In genomic region chr6:43488667-43489276, GRCh38 we compare ENCODE assay signal across 1 cellular context.
TF ChIP-seq lines count a peak whose summit lies in the region.

No MANE protein-coding gene starts in this region.

TF ChIP-seq in HepG2, 621 proteins besides CTCF, POLR2A, EP300 and RAD21 (continued from another document and continues in another):
- TF ChIP-seq ZNF775 (CRISPR knock-in tag; IDR thresholded peaks at IDR 0.05; ENCODE audit: borderline replicate concordance) (no peak), U2AF1 (optimal IDR thresholded peaks at IDR 0.05; ENCODE audit: low read depth, low read length) (peak; percentile 57), PCBP1 (IDR thresholded peaks at IDR 0.05; ENCODE audit: borderline replicate concordance, low read depth, low read length) (no peak), TMF1 (CRISPR knock-in tag; IDR thresholded peaks at IDR 0.05; ENCODE audit: low read depth) (no peak), KDM2A (CRISPR knock-in tag; IDR thresholded peaks at IDR 0.05; ENCODE audit: borderline replicate concordance, low read depth) (no peak; the same call in 1 of the 2 replicates), ZNF274 (CRISPR knock-in tag; IDR thresholded peaks at IDR 0.05) (peak; percentile 41; the same call in 1 of the 2 replicates), SCMH1 (CRISPR knock-in tag; IDR thresholded peaks at IDR 0.05; ENCODE audit: borderline replicate concordance) (no peak), IRF1 (CRISPR knock-in tag; IDR thresholded peaks at IDR 0.05; ENCODE audit: low read depth) (no peak), ONECUT2 (CRISPR knock-in tag; IDR thresholded peaks at IDR 0.05) (no peak), CBX2 (IDR thresholded peaks at IDR 0.05; ENCODE audit: low read depth, low read length) (no peak), CBX2 (CRISPR knock-in tag; IDR thresholded peaks at IDR 0.05; ENCODE audit: low read depth) (no peak), ZFAT (CRISPR knock-in tag; conservative IDR thresholded peaks at IDR 0.05) (no peak), HNRNPK (IDR thresholded peaks at IDR 0.05; ENCODE audit: low read depth, low read length, poor library complexity, severe bottlenecking) (no peak), ZNF589 (CRISPR knock-in tag; conservative IDR thresholded peaks at IDR 0.05) (no peak), NAIF1 (CRISPR knock-in tag; IDR thresholded peaks at IDR 0.05; ENCODE audit: borderline replicate concordance) (no peak), CHCHD3 (CRISPR knock-in tag; IDR thresholded peaks at IDR 0.05) (no peak), ZNF747 (CRISPR knock-in tag; IDR thresholded peaks at IDR 0.05; ENCODE audit: borderline replicate concordance) (0 out of 2 replicates have a peak, but pooled peaks have one; percentile 50), ZNF24 (IDR thresholded peaks at IDR 0.05) (no peak), PAWR (CRISPR knock-in tag; IDR thresholded peaks at IDR 0.05; ENCODE audit: borderline replicate concordance) (no peak), ZC3H4 (CRISPR knock-in tag; IDR thresholded peaks at IDR 0.05; ENCODE audit: borderline replicate concordance) (no peak), RAD51 (IDR thresholded peaks at IDR 0.05; ENCODE audit: borderline replicate concordance) (no peak), BCL3 (CRISPR knock-in tag; IDR thresholded peaks at IDR 0.05) (0 out of 2 replicates have a peak, but pooled peaks have one; percentile 56), PHF5A (CRISPR knock-in tag; IDR thresholded peaks at IDR 0.05; ENCODE audit: low read depth, unreplicated experiment) (no peak), ZNF431 (CRISPR knock-in tag; IDR thresholded peaks at IDR 0.05; ENCODE audit: borderline replicate concordance, low read depth) (no peak), MYNN (CRISPR knock-in tag; IDR thresholded peaks at IDR 0.05; ENCODE audit: low read depth) (no peak), MAF1 (CRISPR knock-in tag; IDR thresholded peaks at IDR 0.05; ENCODE audit: borderline replicate concordance) (no peak), ZSCAN12 (CRISPR knock-in tag; IDR thresholded peaks at IDR 0.05) (no peak), ZNF83 (CRISPR knock-in tag; IDR thresholded peaks at IDR 0.05; ENCODE audit: borderline replicate concordance) (no peak), KDM1A (CRISPR knock-in tag; IDR thresholded peaks at IDR 0.05) (no peak), JUNB (CRISPR knock-in tag; IDR thresholded peaks at IDR 0.05; ENCODE audit: borderline replicate concordance) (no peak), NRL (CRISPR knock-in tag; IDR thresholded peaks at IDR 0.05; ENCODE audit: borderline replicate concordance) (no peak), ZNF772 (CRISPR knock-in tag; IDR thresholded peaks at IDR 0.05) (peak; percentile 36; the same call in 1 of the 2 replicates), ZNF720 (CRISPR knock-in tag; IDR thresholded peaks at IDR 0.05) (no peak), HMG20B (CRISPR knock-in tag; conservative IDR thresholded peaks at IDR 0.05) (0 out of 2 replicates have a peak, but pooled peaks have one; percentile 13), CENPX (CRISPR knock-in tag; IDR thresholded peaks at IDR 0.05) (no peak), ZNF709 (CRISPR knock-in tag; IDR thresholded peaks at IDR 0.05) (0 out of 2 replicates have a peak, but pooled peaks have one; percentile 48), SRSF1 (optimal IDR thresholded peaks at IDR 0.05; ENCODE audit: low read depth, low read length) (no peak), ZNF777 (CRISPR knock-in tag; IDR thresholded peaks at IDR 0.05) (0 out of 2 replicates have a peak, but pooled peaks have one; percentile 34), NCOA1 (CRISPR knock-in tag; IDR thresholded peaks at IDR 0.05) (no peak), ZBTB2 (CRISPR knock-in tag; IDR thresholded peaks at IDR 0.05; ENCODE audit: low read depth) (no peak), ZNF333 (CRISPR knock-in tag; IDR thresholded peaks at IDR 0.05; ENCODE audit: borderline replicate concordance) (no peak), HDAC1 (CRISPR knock-in tag; IDR thresholded peaks at IDR 0.05) (peak; percentile 60; the same call in 1 of the 2 replicates), ZEB1 (IDR thresholded peaks at IDR 0.05; ENCODE audit: insufficient replicate concordance, low read depth) (no peak), ZNF143 (CRISPR knock-in tag; IDR thresholded peaks at IDR 0.05) (no peak), NCOR1 (IDR thresholded peaks at IDR 0.05; ENCODE audit: borderline replicate concordance, low read length) (no peak), RELA (CRISPR knock-in tag; IDR thresholded peaks at IDR 0.05) (no peak), NR2F1 (CRISPR knock-in tag; IDR thresholded peaks at IDR 0.05) (peak; percentile 64 to 65; a peak in 3 of 4 replicates)
- TF ChIP-seq, protein P1, sequence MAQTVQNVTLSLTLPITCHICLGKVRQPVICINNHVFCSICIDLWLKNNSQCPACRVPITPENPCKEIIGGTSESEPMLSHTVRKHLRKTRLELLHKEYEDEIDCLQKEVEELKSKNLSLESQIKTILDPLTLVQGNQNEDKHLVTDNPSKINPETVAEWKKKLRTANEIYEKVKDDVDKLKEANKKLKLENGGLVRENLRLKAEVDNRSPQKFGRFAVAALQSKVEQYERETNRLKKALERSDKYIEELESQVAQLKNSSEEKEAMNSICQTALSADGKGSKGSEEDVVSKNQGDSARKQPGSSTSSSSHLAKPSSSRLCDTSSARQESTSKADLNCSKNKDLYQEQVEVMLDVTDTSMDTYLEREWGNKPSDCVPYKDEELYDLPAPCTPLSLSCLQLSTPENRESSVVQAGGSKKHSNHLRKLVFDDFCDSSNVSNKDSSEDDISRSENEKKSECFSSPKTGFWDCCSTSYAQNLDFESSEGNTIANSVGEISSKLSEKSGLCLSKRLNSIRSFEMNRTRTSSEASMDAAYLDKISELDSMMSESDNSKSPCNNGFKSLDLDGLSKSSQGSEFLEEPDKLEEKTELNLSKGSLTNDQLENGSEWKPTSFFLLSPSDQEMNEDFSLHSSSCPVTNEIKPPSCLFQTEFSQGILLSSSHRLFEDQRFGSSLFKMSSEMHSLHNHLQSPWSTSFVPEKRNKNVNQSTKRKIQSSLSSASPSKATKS (CRISPR knock-in tag; IDR thresholded peaks at IDR 0.05): no peak
- TF ChIP-seq, protein P2, sequence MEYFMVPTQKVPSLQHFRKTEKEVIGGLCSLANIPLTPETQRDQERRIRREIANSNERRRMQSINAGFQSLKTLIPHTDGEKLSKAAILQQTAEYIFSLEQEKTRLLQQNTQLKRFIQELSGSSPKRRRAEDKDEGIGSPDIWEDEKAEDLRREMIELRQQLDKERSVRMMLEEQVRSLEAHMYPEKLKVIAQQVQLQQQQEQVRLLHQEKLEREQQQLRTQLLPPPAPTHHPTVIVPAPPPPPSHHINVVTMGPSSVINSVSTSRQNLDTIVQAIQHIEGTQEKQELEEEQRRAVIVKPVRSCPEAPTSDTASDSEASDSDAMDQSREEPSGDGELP (IDR thresholded peaks at IDR 0.05; ENCODE audit: borderline replicate concordance, low read depth): peak; percentile 46; the same call in 1 of the 2 replicates
- TF ChIP-seq, protein P3, sequence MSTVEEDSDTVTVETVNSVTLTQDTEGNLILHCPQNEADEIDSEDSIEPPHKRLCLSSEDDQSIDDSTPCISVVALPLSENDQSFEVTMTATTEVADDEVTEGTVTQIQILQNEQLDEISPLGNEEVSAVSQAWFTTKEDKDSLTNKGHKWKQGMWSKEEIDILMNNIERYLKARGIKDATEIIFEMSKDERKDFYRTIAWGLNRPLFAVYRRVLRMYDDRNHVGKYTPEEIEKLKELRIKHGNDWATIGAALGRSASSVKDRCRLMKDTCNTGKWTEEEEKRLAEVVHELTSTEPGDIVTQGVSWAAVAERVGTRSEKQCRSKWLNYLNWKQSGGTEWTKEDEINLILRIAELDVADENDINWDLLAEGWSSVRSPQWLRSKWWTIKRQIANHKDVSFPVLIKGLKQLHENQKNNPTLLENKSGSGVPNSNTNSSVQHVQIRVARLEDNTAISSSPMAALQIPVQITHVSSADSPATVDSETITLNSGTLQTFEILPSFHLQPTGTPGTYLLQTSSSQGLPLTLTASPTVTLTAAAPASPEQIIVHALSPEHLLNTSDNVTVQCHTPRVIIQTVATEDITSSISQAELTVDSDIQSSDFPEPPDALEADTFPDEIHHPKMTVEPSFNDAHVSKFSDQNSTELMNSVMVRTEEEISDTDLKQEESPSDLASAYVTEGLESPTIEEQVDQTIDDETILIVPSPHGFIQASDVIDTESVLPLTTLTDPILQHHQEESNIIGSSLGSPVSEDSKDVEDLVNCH (CRISPR knock-in tag; IDR thresholded peaks at IDR 0.05): no peak
- TF ChIP-seq, protein P4, sequence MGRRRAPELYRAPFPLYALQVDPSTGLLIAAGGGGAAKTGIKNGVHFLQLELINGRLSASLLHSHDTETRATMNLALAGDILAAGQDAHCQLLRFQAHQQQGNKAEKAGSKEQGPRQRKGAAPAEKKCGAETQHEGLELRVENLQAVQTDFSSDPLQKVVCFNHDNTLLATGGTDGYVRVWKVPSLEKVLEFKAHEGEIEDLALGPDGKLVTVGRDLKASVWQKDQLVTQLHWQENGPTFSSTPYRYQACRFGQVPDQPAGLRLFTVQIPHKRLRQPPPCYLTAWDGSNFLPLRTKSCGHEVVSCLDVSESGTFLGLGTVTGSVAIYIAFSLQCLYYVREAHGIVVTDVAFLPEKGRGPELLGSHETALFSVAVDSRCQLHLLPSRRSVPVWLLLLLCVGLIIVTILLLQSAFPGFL (CRISPR knock-in tag; IDR thresholded peaks at IDR 0.05): no peak
- TF ChIP-seq, protein P5, sequence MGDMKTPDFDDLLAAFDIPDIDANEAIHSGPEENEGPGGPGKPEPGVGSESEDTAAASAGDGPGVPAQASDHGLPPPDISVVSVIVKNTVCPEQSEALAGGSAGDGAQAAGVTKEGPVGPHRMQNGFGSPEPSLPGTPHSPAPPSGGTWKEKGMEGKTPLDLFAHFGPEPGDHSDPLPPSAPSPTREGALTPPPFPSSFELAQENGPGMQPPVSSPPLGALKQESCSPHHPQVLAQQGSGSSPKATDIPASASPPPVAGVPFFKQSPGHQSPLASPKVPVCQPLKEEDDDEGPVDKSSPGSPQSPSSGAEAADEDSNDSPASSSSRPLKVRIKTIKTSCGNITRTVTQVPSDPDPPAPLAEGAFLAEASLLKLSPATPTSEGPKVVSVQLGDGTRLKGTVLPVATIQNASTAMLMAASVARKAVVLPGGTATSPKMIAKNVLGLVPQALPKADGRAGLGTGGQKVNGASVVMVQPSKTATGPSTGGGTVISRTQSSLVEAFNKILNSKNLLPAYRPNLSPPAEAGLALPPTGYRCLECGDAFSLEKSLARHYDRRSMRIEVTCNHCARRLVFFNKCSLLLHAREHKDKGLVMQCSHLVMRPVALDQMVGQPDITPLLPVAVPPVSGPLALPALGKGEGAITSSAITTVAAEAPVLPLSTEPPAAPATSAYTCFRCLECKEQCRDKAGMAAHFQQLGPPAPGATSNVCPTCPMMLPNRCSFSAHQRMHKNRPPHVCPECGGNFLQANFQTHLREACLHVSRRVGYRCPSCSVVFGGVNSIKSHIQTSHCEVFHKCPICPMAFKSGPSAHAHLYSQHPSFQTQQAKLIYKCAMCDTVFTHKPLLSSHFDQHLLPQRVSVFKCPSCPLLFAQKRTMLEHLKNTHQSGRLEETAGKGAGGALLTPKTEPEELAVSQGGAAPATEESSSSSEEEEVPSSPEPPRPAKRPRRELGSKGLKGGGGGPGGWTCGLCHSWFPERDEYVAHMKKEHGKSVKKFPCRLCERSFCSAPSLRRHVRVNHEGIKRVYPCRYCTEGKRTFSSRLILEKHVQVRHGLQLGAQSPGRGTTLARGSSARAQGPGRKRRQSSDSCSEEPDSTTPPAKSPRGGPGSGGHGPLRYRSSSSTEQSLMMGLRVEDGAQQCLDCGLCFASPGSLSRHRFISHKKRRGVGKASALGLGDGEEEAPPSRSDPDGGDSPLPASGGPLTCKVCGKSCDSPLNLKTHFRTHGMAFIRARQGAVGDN (CRISPR knock-in tag; IDR thresholded peaks at IDR 0.05): no peak
- TF ChIP-seq, protein P6, sequence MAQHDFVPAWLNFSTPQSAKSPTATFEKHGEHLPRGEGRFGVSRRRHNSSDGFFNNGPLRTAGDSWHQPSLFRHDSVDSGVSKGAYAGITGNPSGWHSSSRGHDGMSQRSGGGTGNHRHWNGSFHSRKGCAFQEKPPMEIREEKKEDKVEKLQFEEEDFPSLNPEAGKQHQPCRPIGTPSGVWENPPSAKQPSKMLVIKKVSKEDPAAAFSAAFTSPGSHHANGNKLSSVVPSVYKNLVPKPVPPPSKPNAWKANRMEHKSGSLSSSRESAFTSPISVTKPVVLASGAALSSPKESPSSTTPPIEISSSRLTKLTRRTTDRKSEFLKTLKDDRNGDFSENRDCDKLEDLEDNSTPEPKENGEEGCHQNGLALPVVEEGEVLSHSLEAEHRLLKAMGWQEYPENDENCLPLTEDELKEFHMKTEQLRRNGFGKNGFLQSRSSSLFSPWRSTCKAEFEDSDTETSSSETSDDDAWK (CRISPR knock-in tag; IDR thresholded peaks at IDR 0.05): no peak
- TF ChIP-seq, protein P7, sequence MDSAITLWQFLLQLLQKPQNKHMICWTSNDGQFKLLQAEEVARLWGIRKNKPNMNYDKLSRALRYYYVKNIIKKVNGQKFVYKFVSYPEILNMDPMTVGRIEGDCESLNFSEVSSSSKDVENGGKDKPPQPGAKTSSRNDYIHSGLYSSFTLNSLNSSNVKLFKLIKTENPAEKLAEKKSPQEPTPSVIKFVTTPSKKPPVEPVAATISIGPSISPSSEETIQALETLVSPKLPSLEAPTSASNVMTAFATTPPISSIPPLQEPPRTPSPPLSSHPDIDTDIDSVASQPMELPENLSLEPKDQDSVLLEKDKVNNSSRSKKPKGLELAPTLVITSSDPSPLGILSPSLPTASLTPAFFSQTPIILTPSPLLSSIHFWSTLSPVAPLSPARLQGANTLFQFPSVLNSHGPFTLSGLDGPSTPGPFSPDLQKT (CRISPR knock-in tag; IDR thresholded peaks at IDR 0.05; ENCODE audit: borderline replicate concordance): no peak
